In the genomic region with DNA sequence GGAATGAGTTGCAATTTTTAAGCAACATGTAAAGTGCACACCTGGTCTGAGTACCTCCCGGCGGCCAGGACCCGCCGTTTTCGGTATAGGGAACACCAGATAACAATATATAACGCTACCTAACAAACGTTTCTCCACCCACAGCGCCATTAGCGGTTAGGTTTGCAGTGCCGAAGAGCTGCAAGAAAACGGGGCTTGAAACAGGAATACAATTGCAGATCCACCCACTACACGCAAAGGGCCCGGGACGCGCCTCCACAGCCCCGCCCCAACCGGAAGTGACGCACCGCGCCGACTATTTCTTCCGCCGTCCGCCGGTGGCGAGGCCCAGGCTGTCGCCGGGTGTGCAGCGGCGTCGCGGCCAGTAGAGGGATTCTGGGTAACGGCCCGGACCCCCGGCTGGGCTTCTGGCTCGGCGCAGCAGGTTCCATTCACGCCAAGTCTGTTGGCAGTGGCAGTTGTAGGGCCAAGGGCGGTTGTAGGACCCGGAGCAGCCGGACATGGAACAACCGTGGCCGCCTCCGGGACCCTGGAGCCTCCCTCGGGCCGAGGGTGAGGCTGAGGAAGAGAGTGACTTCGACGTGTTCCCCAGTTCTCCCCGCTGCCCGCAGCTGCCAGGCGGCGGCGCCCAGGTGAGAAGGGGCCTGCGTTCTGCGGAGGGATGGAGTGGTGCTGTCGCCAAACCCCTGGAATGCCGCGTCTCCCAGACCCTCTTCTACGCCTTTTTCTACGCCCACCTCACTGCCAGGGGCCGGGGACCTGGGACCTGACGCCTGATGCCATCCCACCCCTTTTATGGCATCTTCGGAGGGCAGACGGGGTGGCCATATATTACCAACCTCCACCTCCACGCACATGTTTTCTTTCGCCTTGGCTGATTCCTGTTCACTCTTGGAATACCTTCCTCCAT, we compare ENCODE assay signal across 8 cellular contexts. TPM values are rescaled to one million over a fixed set of nuclear protein-coding genes. Genes with fewer than 3 reads are reported as not detected.
DNase-seq lines count a peak whose midpoint lies in the region; ATAC-seq and TF ChIP-seq lines count a peak whose summit lies in the region.

CDC37L1 (plus strand) TSS at position 302 of the 910 bp plus-strand sequence; CDS start at position 501, 199 bp downstream.

- in situ Hi-C loops in KBM-7 (cut with MboI; ENCODE audit: low pct_unique_long_range_greater_than_20kb, low sequenced_read_pairs) = no loop called here

- H3K36me3 ChIP-seq in PC-9 (ENCODE audit: low read depth) (no peaks in the 10 kb centered on the region), esophagus muscularis mucosa (peaks cover 0 to under 1% (median 0%) of the 10 kb centered on the region in 4 donors), muscle layer of duodenum (ENCODE audit: control insufficient read depth in 1 of 2, insufficient read depth in 2 of 2, low read length in 2 of 2) (peaks cover 0 to 16% of the 10 kb centered on the region in 2 donors)

- H4K20me1 ChIP-seq in PC-9 (ENCODE audit: insufficient read depth) = no peaks in the 10 kb centered on the region

- intact Hi-C loops in PC-9 (cut with micrococcal nuclease; ENCODE audit: unreplicated experiment) = loop anchor here (1.0 kb wide), 2 partner anchors 17 to 297 kb away; partner anchors contain the start of gene PLPP6
- intact Hi-C loops in esophagus muscularis mucosa (cut with DNase I) = loop anchor here (2.0 kb wide), 1 partner anchor 61 kb away; the partner anchor contains the start of gene AK3

- H3K36me3 Mint-ChIP-seq in activated T-cell treated with anti-CD3 and anti-CD28 coated beads, Interleukin-2, amount 50 U/mL, for 24 hours (ENCODE audit: low read depth) = peaks cover 9% of the 10 kb centered on the region

- no peaks in the 10 kb centered on the region for H3K9me3 Mint-ChIP-seq in activated T-cell treated with anti-CD3 and anti-CD28 coated beads, Interleukin-2, amount 50 U/mL, for 24 hours

- peak; percentile 88 for TF ChIP-seq POLR2A in esophagus muscularis mucosa (IDR thresholded peaks at IDR 0.05; ENCODE audit: low read depth)

- BruUV-seq in PC-9 (replicated peaks; lab: Mats Ljungman, UMichigan) = TSS peak; percentile 44

- H2AFZ ChIP-seq in PC-9 = peak within 1 kb of the TSS; percentile 90

- peak; percentile 93 for ATAC-seq in GM21619 (IDR thresholded peaks at IDR 0.05; ENCODE audit: unreplicated experiment)

- H3K4me1 ChIP-seq in PC-9 (replicated peaks; ENCODE audit: insufficient read depth) (peaks cover 20% of the 10 kb centered on the region), esophagus muscularis mucosa (peaks cover 10 to 50% (median 41%) of the 10 kb centered on the region in 4 donors), muscle layer of duodenum (ENCODE audit: control insufficient read depth in 1 of 2, insufficient read depth in 2 of 2, low read length in 2 of 2) (peaks cover 4 to 16% of the 10 kb centered on the region in 2 donors)

- POLR2A ChIA-PET in PC-9 (lab: Charles Lee; ENCODE audit: unreplicated experiment) = interaction anchor here (0.6 to 0.7 kb wide), 2 partner anchors 21 to 172 kb away, joined by 3 to 6 read pairs; no protein-coding TSS in a partner anchor

- H3K27me3 ChIP-seq in PC-9 (ENCODE audit: insufficient read depth, low read depth) (no peaks in the 10 kb centered on the region), esophagus muscularis mucosa (no peaks in the 10 kb centered on the region), muscle layer of duodenum (ENCODE audit: low read depth, low read length) (no peaks in the 10 kb centered on the region)

- H3F3A ChIP-seq in PC-9 (ENCODE audit: insufficient read depth, low read depth) = peaks cover 15% of the 10 kb centered on the region

- WGBS in esophagus muscularis mucosa = under 1% methylated on average over 22 of the region's 66 CpGs

- H3K27ac ChIP-seq in PC-9 = peak within 1 kb of the TSS; percentile 82
- peak within 1 kb of the TSS; percentile 93 to 100 (median 98) for H3K27ac ChIP-seq in esophagus muscularis mucosa (replicated peaks in 1 of 4)
- H3K27ac ChIP-seq in muscle layer of duodenum (ENCODE audit: low read length) = peak within 1 kb of the TSS; percentile 97

- no peaks in the 10 kb centered on the region for H3K9me2 ChIP-seq in PC-9 (ENCODE audit: insufficient read depth)

- H3K4me1 Mint-ChIP-seq in activated T-cell treated with anti-CD3 and anti-CD28 coated beads, Interleukin-2, amount 50 U/mL, for 24 hours (ENCODE audit: low read depth) = peaks cover 13% of the 10 kb centered on the region

- peak; percentile 63 for TF ChIP-seq CTCF in PC-9 (conservative IDR thresholded peaks at IDR 0.05)
- peak; percentile 30 to 80 (median 66) for TF ChIP-seq CTCF in esophagus muscularis mucosa (IDR thresholded peaks at IDR 0.05)

- H3K4me2 ChIP-seq in PC-9 = peak within 1 kb of the TSS; percentile 88

- no peaks in the 10 kb centered on the region for H3K9me3 ChIP-seq in PC-9 (ENCODE audit: insufficient read depth, low read depth)
- H3K9me3 ChIP-seq in esophagus muscularis mucosa = no peaks in the 10 kb centered on the region
- H3K9me3 ChIP-seq in muscle layer of duodenum (ENCODE audit: control insufficient read depth in 1 of 2, low read length in 2 of 2) = no peaks in the 10 kb centered on the region

- H3K27me3 Mint-ChIP-seq in activated T-cell treated with anti-CD3 and anti-CD28 coated beads, Interleukin-2, amount 50 U/mL, for 24 hours = no peaks in the 10 kb centered on the region

- no peak within 1 kb of the TSS for H3K27ac Mint-ChIP-seq in activated T-cell treated with anti-CD3 and anti-CD28 coated beads, Interleukin-2, amount 50 U/mL, for 24 hours

- H3K4me3 Mint-ChIP-seq in activated T-cell treated with anti-CD3 and anti-CD28 coated beads, Interleukin-2, amount 50 U/mL, for 24 hours = no peak within 1 kb of the TSS

- TF ChIP-seq EP300 in esophagus muscularis mucosa (IDR thresholded peaks at IDR 0.05) = no peak

- CTCF ChIA-PET in PC-9 (lab: Charles Lee) = interaction anchor here (0.6 to 0.7 kb wide), 3 partner anchors 78 to 507 kb away, joined by 3 to 4 read pairs (median 4); no protein-coding TSS in a partner anchor

- peak; percentile 50 for DNase-seq in DMS53 treated with DMSO at 0.1 percent for 48 hours (lab: John Stamatoyannopoulos, UW; ENCODE audit: unreplicated experiment)
- peak; percentile 99 for DNase-seq in KBM-7
- DNase-seq in PC-9 = peak; percentile 81 to 93
- DNase-seq in activated T-cell treated with anti-CD3 and anti-CD28 coated beads, Interleukin-2, amount 50 U/mL, for 24 hours = peak; percentile 100
- peak; percentile 99 for DNase-seq in esophagus muscularis mucosa (ENCODE audit: extremely low spot score)
- peak; percentile 95 to 97 for DNase-seq in stimulated activated CD8-positive, alpha-beta memory T cell treated with anti-CD3 and anti-CD28 coated beads, Interleukin-7, amount 100 ng/mL, for 4 hours (ENCODE audit: low read depth in 2 of 2)

- peak within 1 kb of the TSS; percentile 87 for H3K4me3 ChIP-seq in PC-9
- H3K4me3 ChIP-seq in esophagus muscularis mucosa = peak within 1 kb of the TSS; percentile 80 to 97 (median 90)
- peak within 1 kb of the TSS; percentile 77 to 96 for H3K4me3 ChIP-seq in muscle layer of duodenum (ENCODE audit: low read depth in 1 of 2, low read length in 2 of 2)

- peaks cover 32% of the 10 kb centered on the region for H3K79me2 ChIP-seq in PC-9 (ENCODE audit: low read depth)

RNA-seq across cellular contexts. Expression of gene CDC37L1, which starts in this region (rescaled TPM):
- total RNA-seq in PC-9 (2021) (6.7 and 7.7 TPM in 2 replicates), esophagus muscularis mucosa (100 to 1,000 TPM in 1 of 4 donors, 10 to 100 TPM in 3; 78.3 to 115 (median 86.4) TPM)

Comparison
In these comparisons a context has a peak if more than half of its experiments do, and no peak if none do; other contexts are left out.
1. Peak in every context shown above with its lines: DNase-seq, ATAC-seq, H3K4me3 ChIP-seq and H3K27ac ChIP-seq.
2. DNase-seq: peak in every context shown above with its lines; median percentile 100 in activated T-cell treated with anti-CD3 and anti-CD28 coated beads, Interleukin-2, amount 50 U/mL, for 24 hours; 99 in KBM-7; 99 in esophagus muscularis mucosa; 96 in stimulated activated CD8-positive, alpha-beta memory T cell treated with anti-CD3 and anti-CD28 coated beads, Interleukin-7, amount 100 ng/mL, for 4 hours; 87 in PC-9; 50 in DMS53 treated with DMSO at 0.1 percent for 48 hours.